ENCODE assay signal across 8 cellular contexts in genomic region chr9:12784461-12785250, GRCh38. TPM values are rescaled to one million over a fixed set of nuclear protein-coding genes. Genes with fewer than 3 reads are reported as not detected.
DNase-seq lines count a peak whose midpoint lies in the region; ATAC-seq and TF ChIP-seq lines count a peak whose summit lies in the region.

No MANE protein-coding gene starts in this region.

- H2BK15ac ChIP-seq in neuronal stem cell (ENCODE audit: low read length), result no peak overlapping the region

- H3K9ac ChIP-seq in neuronal stem cell (ENCODE audit: low read depth, low read length, poor library complexity), result no peak overlapping the region

- H4K8ac ChIP-seq in neuronal stem cell (ENCODE audit: low read depth, low read length), result no peak overlapping the region

- H2BK120ac ChIP-seq in neuronal stem cell (ENCODE audit: low read depth, low read length), result no peak overlapping the region

- no peaks in the 10 kb centered on the region for H3K27me3 ChIP-seq in neuronal stem cell (ENCODE audit: control insufficient read depth in 3 of 3, insufficient read depth in 3 of 3, low read depth in 1 of 3, low read length in 3 of 3)

- H3K23ac ChIP-seq in neuronal stem cell (ENCODE audit: low read depth, low read length, poor library complexity), result no peak overlapping the region

- peak overlapping the region; percentile 25 for H2AFZ ChIP-seq in neuronal stem cell (ENCODE audit: low read length)

- no peak overlapping the region for H3K14ac ChIP-seq in neuronal stem cell (ENCODE audit: low read length)

- H3K4me3 ChIP-seq in cardiac fibroblast (replicated peaks in 1 of 2; ENCODE audit: low read depth in 2 of 2, low read length in 2 of 2) (no peak overlapping the region), neuronal stem cell (ENCODE audit: low read length in 2 of 2) (no peak overlapping the region)

- H3K4me1 ChIP-seq in neuronal stem cell (ENCODE audit: control insufficient read depth in 2 of 2, insufficient read depth in 1 of 2, low read depth in 1 of 2, low read length in 2 of 2), result no peaks in the 10 kb centered on the region

- H2BK5ac ChIP-seq in neuronal stem cell (ENCODE audit: low read length), result no peak overlapping the region

- no peaks in the 10 kb centered on the region for H3K36me3 ChIP-seq in neuronal stem cell (replicated peaks in 1 of 2; ENCODE audit: control insufficient read depth in 2 of 2, insufficient read depth in 2 of 2, low read length in 2 of 2)

- no peak for TF ChIP-seq CTCF in cardiac fibroblast (IDR thresholded peaks at IDR 0.05; ENCODE audit: low read depth, low read length)

- peaks cover 0 to 7% of the 10 kb centered on the region in 2 donors for H3K9me3 ChIP-seq in neuronal stem cell (replicated peaks in 1 of 2; ENCODE audit: control insufficient read depth in 2 of 2, insufficient read depth in 1 of 2, low read depth in 1 of 2, low read length in 2 of 2)

- ATAC-seq in GM18868 (IDR thresholded peaks at IDR 0.05; ENCODE audit: unreplicated experiment), result peak; percentile 98
- ATAC-seq in GM18873 (IDR thresholded peaks at IDR 0.05; ENCODE audit: low FRiP score, unreplicated experiment), result no peak

- no peak overlapping the region for H3K27ac ChIP-seq in neuronal stem cell (replicated peaks; ENCODE audit: low read length)
- no peak overlapping the region for H3K27ac ChIP-seq in caudate nucleus (ENCODE audit: low read depth, low read length)

- no peak overlapping the region for H3K4ac ChIP-seq in neuronal stem cell (ENCODE audit: low read length)

- no peaks in the 10 kb centered on the region for H3K79me1 ChIP-seq in neuronal stem cell (ENCODE audit: low read depth, low read length)

- H3K18ac ChIP-seq in neuronal stem cell (ENCODE audit: low read length), result no peak overlapping the region

- H2BK12ac ChIP-seq in neuronal stem cell (ENCODE audit: low read length), result no peak overlapping the region

- no peak overlapping the region for H2AK5ac ChIP-seq in neuronal stem cell (ENCODE audit: low read depth, low read length)

- no peak overlapping the region for H3K4me2 ChIP-seq in neuronal stem cell (ENCODE audit: insufficient read depth, low read length, poor library complexity, severe bottlenecking)

- DNase-seq in HK-2 (ENCODE audit: unreplicated experiment) (peak; percentile 62), cardiac fibroblast (ENCODE audit: low read depth in 2 of 2) (peak; percentile 58 to 97), neuronal stem cell (ENCODE audit: low spot score) (no peak), caudate nucleus (lab: John Stamatoyannopoulos, UW) (no peak), DMS114 treated with DMSO at 0.1 percent for 48 hours (lab: John Stamatoyannopoulos, UW; ENCODE audit: unreplicated experiment) (no peak), COR-L47 (lab: John Stamatoyannopoulos, UW) (no peak)

- H4K91ac ChIP-seq in neuronal stem cell (ENCODE audit: low read depth, low read length, poor library complexity), result no peak overlapping the region

- no CpG with 5 or more reads among the region's 6 CpGs for WGBS in neuronal stem cell (ENCODE audit: extremely low coverage in 2 of 2, insufficient read length in 2 of 2, insufficient replicate concordance in 1 of 2), 2 donors

RNA-seq across cellular contexts. Expression of gene LURAP1L, which starts 9.8 kb away (rescaled TPM):
- polyA plus RNA-seq in neuronal stem cell (2013, experiment 1 of 2), result 1.3 TPM
- 1.0 TPM for polyA plus RNA-seq in neuronal stem cell (2013, experiment 2 of 2)

Comparison
In these comparisons a context has a peak if more than half of its experiments do, and no peak if none do; other contexts are left out.
1. DNase-seq: peak in HK-2 (single experiment) and cardiac fibroblast (2 of 2); none in neuronal stem cell (single experiment), caudate nucleus (0 of 61), DMS114 treated with DMSO at 0.1 percent for 48 hours (single experiment) and COR-L47 (single experiment).